Comparison of ENCODE assay signal across 21 cellular contexts in genomic region chr21:31932470-31932764, GRCh38. TPM values are rescaled to one million over a fixed set of nuclear protein-coding genes. Genes with fewer than 3 reads are reported as not detected.
"Had no signal": no experiment of that assay in that cellular context is flagged by ENCODE, and none has a peak within 500 bp of the region (broad histone marks: within the 10 kb centered on the region; RNA-seq: fewer than 3 reads in every experiment).

No MANE protein-coding gene starts in this region.

- H3K4me3 ChIP-seq: esophagus muscularis mucosa, gastrocnemius medialis, heart right ventricle, left ventricle myocardium inferior, lower lobe of right lung, sigmoid colon, skin epidermis, thoracic aorta, transverse colon had no signal

- H3K27ac ChIP-seq: epithelial cell of prostate, esophagus muscularis mucosa, gastrocnemius medialis, heart right ventricle, left ventricle myocardium inferior, lower lobe of right lung, sigmoid colon, thoracic aorta, transverse colon had no signal

- H3K36me3 ChIP-seq: esophagus muscularis mucosa, gastrocnemius medialis, heart right ventricle, left ventricle myocardium inferior, lower lobe of right lung, sigmoid colon, thoracic aorta, transverse colon had no signal

- DNase-seq: effector memory CD4-positive, alpha-beta T cell; gastrocnemius medialis; heart right ventricle; hypothalamus; immature natural killer cell; left ventricle myocardium inferior; lower lobe of right lung; naive B cell; sigmoid colon; stimulated activated CD4-positive, alpha-beta T cell treated with anti-CD3 and anti-CD28 coated beads, Interleukin-2, amount 100 ng/mL, for 24 hours; stimulated activated CD4-positive, alpha-beta T cell treated with anti-CD3 and anti-CD28 coated beads, Interleukin-4, amount 100 ng/mL, for 4 hours; stimulated activated naive B cell treated with anti-CD40 and anti-IgM and Interleukin-4, amounts not matched to agents 10 μg/mL and 1 μg/mL and 100 μg/mL, for 72 hours; stimulated activated naive CD8-positive, alpha-beta T cell treated with anti-CD3 and anti-CD28 coated beads, Interleukin-15, amount 100 ng/mL, for 72 hours; transverse colon had no signal

- ATAC-seq: gastrocnemius medialis; heart right ventricle; stimulated activated naive B cell treated with anti-CD40 and anti-IgM and Interleukin-4, amounts not matched to agents 10 μg/mL and 1 μg/mL and 100 μg/mL, for 72 hours had no signal

- H3K4me1 Mint-ChIP-seq: immature natural killer cell; memory B cell; stimulated activated naive B cell treated with anti-CD40 and anti-IgM and Interleukin-4, amounts not matched to agents 10 μg/mL and 1 μg/mL and 100 μg/mL, for 72 hours; stimulated activated naive CD8-positive, alpha-beta T cell treated with anti-CD3 and anti-CD28 coated beads, Interleukin-15, amount 100 ng/mL, for 72 hours had no signal

- H3K36me3 Mint-ChIP-seq: memory B cell; stimulated activated naive B cell treated with anti-CD40 and anti-IgM and Interleukin-4, amounts not matched to agents 10 μg/mL and 1 μg/mL and 100 μg/mL, for 72 hours had no signal

- H3K4me3 Mint-ChIP-seq: immature natural killer cell; memory B cell; nephron; stimulated activated naive B cell treated with anti-CD40 and anti-IgM and Interleukin-4, amounts not matched to agents 10 μg/mL and 1 μg/mL and 100 μg/mL, for 72 hours; stimulated activated naive CD8-positive, alpha-beta T cell treated with anti-CD3 and anti-CD28 coated beads, Interleukin-15, amount 100 ng/mL, for 72 hours had no signal

- H3K9me3 Mint-ChIP-seq: memory B cell; nephron; stimulated activated naive B cell treated with anti-CD40 and anti-IgM and Interleukin-4, amounts not matched to agents 10 μg/mL and 1 μg/mL and 100 μg/mL, for 72 hours; stimulated activated naive CD8-positive, alpha-beta T cell treated with anti-CD3 and anti-CD28 coated beads, Interleukin-15, amount 100 ng/mL, for 72 hours had no signal

- H3K4me1 ChIP-seq: gastrocnemius medialis, heart right ventricle, left ventricle myocardium inferior, lower lobe of right lung had no signal

- H3K27me3 ChIP-seq: gastrocnemius medialis, sigmoid colon, transverse colon had no signal

- H3K27ac Mint-ChIP-seq: immature natural killer cell; memory B cell; stimulated activated naive B cell treated with anti-CD40 and anti-IgM and Interleukin-4, amounts not matched to agents 10 μg/mL and 1 μg/mL and 100 μg/mL, for 72 hours had no signal

- H3K9me3 ChIP-seq: esophagus muscularis mucosa, gastrocnemius medialis, heart right ventricle, left ventricle myocardium inferior, lower lobe of right lung, sigmoid colon, thoracic aorta, transverse colon had no signal

RNA-seq across cellular contexts. Expression of gene HUNK, which starts 59.6 kb away (rescaled TPM):
- total RNA-seq: pulmonary artery endothelial cell had no signal
